In the genomic region with DNA sequence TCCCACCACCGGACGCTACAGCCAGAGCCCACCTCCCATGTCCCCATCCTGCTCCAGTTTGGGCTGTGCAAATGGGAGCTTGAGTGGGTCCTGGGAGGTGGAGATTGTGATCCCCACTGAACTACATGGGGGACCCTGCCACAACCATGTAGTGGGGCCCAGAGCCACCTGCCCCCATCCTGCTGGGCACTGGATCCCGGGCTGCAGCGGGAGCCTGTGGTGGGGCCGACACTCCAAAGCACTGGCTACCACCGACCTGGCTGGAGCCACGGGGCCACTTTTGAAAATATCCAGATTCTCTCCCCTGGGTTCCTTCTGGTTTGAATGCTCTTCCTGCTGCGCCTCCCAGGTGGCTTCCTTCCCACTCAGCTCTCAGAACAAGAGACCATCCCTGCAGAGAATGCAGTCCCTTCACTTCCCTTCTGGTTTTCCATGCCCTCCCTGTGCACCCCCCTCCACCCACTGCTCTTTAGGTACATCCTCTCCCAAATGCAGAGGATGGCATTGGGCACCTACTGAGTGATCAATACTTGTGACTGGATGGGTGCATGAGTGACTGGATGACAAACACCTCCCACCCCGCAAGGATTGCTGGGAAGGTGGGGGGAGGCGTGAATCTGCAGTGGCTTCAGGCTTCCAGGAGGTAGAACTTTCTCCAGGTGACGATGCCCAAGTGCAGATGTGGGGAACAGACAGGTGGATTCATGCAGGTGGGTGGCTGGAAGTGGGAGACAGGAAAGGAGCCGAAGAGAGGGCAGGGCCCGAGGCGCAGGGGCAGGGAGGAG, we compare ENCODE assay signal across 9 cellular contexts. TPM values are rescaled to one million over a fixed set of nuclear protein-coding genes. Genes with fewer than 3 reads are reported as not detected.
DNase-seq lines count a peak whose midpoint lies in the region; ATAC-seq, FAIRE-seq and TF ChIP-seq lines count a peak whose summit lies in the region.
"Had no signal": no experiment of that assay in that cellular context is flagged by ENCODE, and none has a peak within 500 bp of the region (broad histone marks: within the 10 kb centered on the region; RNA-seq: fewer than 3 reads in every experiment).

No MANE protein-coding gene starts in this region.

- no peaks in the 10 kb centered on the region for H3K79me1 ChIP-seq in mesenchymal stem cell (replicated peaks; ENCODE audit: low read length, poor library complexity, severe bottlenecking)

- no peak for FAIRE-seq in A549 (lab: Jason Lieb, UNC)

- H3K27me3 ChIP-seq in HAP-1 (ENCODE audit: low read depth): no peaks in the 10 kb centered on the region
- no peaks in the 10 kb centered on the region for H3K27me3 ChIP-seq in mesenchymal stem cell (ENCODE audit: control insufficient read depth in 1 of 2, insufficient read depth in 1 of 2, low read length in 2 of 2)
- H3K27me3 ChIP-seq: colonic mucosa had no signal

- H4K91ac ChIP-seq in mesenchymal stem cell (ENCODE audit: low read length): peak overlapping the region; percentile 43

- H3K36me3 ChIP-seq in HAP-1 (replicated peaks) (no peaks in the 10 kb centered on the region), mesenchymal stem cell (ENCODE audit: control insufficient read depth in 1 of 2, insufficient read depth in 2 of 2, low read depth in 1 of 2, low read length in 2 of 2) (peaks cover 0 to under 1% of the 10 kb centered on the region in 2 experiments)
- H3K36me3 ChIP-seq: colonic mucosa had no signal

- CTCF ChIA-PET in A549 (lab: Yijun Ruan, JAX): interaction anchor here (0.9 to 10.7 kb wide), 5 partner anchors 8 to 19 kb away, joined by 4 to 204 read pairs (median 5); no protein-coding TSS in a partner anchor

- no peak overlapping the region for H2BK120ac ChIP-seq in mesenchymal stem cell (ENCODE audit: low read depth, low read length)

- peak overlapping the region in 1 of 2 experiments; percentile 7 for H3K4ac ChIP-seq in mesenchymal stem cell (ENCODE audit: low read depth in 1 of 2, low read length in 2 of 2)

- 83% methylated on average over 11 of the region's 14 CpGs for WGBS in A549 (ENCODE audit: missing lambda C conversion rate)
- 87% methylated on average over 13 of the region's 14 CpGs for WGBS in mesenchymal stem cell

- POLR2A ChIA-PET in A549 (lab: Yijun Ruan, JAX): no interaction called here
- POLR2A ChIA-PET in activated naive CD8-positive, alpha-beta T cell treated with anti-CD3 and anti-CD28 coated beads, Interleukin-2, amount 10 ng/mL, durations not matched to agents 7 days and 5 days (lab: Charles Lee): interaction anchor here (2.5 kb wide), 1 partner anchor 33 kb away, joined by 12 read pairs; the partner anchor contains the start of gene TCIRG1

- H3K36me3 Mint-ChIP-seq in activated naive CD8-positive, alpha-beta T cell treated with anti-CD3 and anti-CD28 coated beads, Interleukin-2, amount 10 ng/mL, durations not matched to agents 7 days and 5 days: peaks cover 10% of the 10 kb centered on the region

- H3K27me3 Mint-ChIP-seq in activated naive CD8-positive, alpha-beta T cell treated with anti-CD3 and anti-CD28 coated beads, Interleukin-2, amount 10 ng/mL, durations not matched to agents 7 days and 5 days: no peaks in the 10 kb centered on the region

- H3K4me1 ChIP-seq in A549: peaks cover 52% of the 10 kb centered on the region
- H3K4me1 ChIP-seq in HAP-1: peaks cover 6% of the 10 kb centered on the region
- peaks cover 26% of the 10 kb centered on the region for H3K4me1 ChIP-seq in mesenchymal stem cell (ENCODE audit: control insufficient read depth, insufficient read depth, low read depth, low read length)

- no peak for TF ChIP-seq CTCF in A549 (IDR thresholded peaks at IDR 0.05)

- DNase-seq in A549 (ENCODE audit: low read depth in 1 of 2, low spot score in 1 of 2) (no peak), HAP-1 (ENCODE audit: low spot score in 2 of 2) (no peak), mesenchymal stem cell (no peak)
- no peak for DNase-seq in activated naive CD8-positive, alpha-beta T cell treated with anti-CD3 and anti-CD28 coated beads, Interleukin-2, amount 10 ng/mL, durations not matched to agents 7 days and 5 days
- no peak for DNase-seq in activated effector memory CD4-positive, alpha-beta T cell treated with anti-CD3 and anti-CD28 coated beads, Interleukin-2, amount 50 U/mL, for 16 hours

- in situ Hi-C loops in HAP-1 (cut with MboI; ENCODE audit: low sequenced_read_pairs): no loop called here

- H3K27ac ChIP-seq in A549 (peak overlapping the region; percentile 91 to 99), mesenchymal stem cell (ENCODE audit: low read length, poor library complexity, severe bottlenecking) (no peak overlapping the region)

- H2AK5ac ChIP-seq in mesenchymal stem cell (ENCODE audit: low read length, severe bottlenecking): peak overlapping the region; percentile 19

- H3K18ac ChIP-seq in mesenchymal stem cell (ENCODE audit: low read depth in 1 of 2, low read length in 2 of 2): peak overlapping the region in 1 of 2 experiments; percentile 71

- peak overlapping the region; percentile 89 for H3K4me3 Mint-ChIP-seq in activated naive CD8-positive, alpha-beta T cell treated with anti-CD3 and anti-CD28 coated beads, Interleukin-2, amount 10 ng/mL, durations not matched to agents 7 days and 5 days

- peak overlapping the region; percentile 97 for H3K4me2 ChIP-seq in A549
- H3K4me2 ChIP-seq in mesenchymal stem cell (ENCODE audit: low read length, poor library complexity, severe bottlenecking): no peak overlapping the region

- H3K14ac ChIP-seq in mesenchymal stem cell (ENCODE audit: low read length in 2 of 2): no peak overlapping the region

- H2AFZ ChIP-seq in mesenchymal stem cell (ENCODE audit: low read depth, low read length): no peak overlapping the region

- no peak overlapping the region for H2BK5ac ChIP-seq in mesenchymal stem cell (ENCODE audit: low read depth, low read length, poor library complexity, severe bottlenecking)

- no peak for TF ChIP-seq POLR2A in A549 (IDR thresholded peaks at IDR 0.05; ENCODE audit: low read length)

- TF ChIP-seq EP300 in A549 (IDR thresholded peaks at IDR 0.05): no peak

- no peak for TF ChIP-seq RAD21 in A549 (conservative IDR thresholded peaks at IDR 0.05 in 1 of 2, IDR thresholded peaks at IDR 0.05 in 1 of 2)

- no peak overlapping the region for H4K8ac ChIP-seq in mesenchymal stem cell (ENCODE audit: low read length)

- peak overlapping the region; percentile 61 for H3K9ac ChIP-seq in mesenchymal stem cell (ENCODE audit: low read length)

- no peaks in the 10 kb centered on the region for H3K9me3 ChIP-seq in A549
- no peaks in the 10 kb centered on the region for H3K9me3 ChIP-seq in HAP-1
- H3K9me3 ChIP-seq in mesenchymal stem cell (ENCODE audit: control insufficient read depth, low read length): no peaks in the 10 kb centered on the region
- H3K9me3 ChIP-seq: colonic mucosa had no signal

- H2BK15ac ChIP-seq in mesenchymal stem cell (ENCODE audit: low read depth, poor library complexity, severe bottlenecking): peak overlapping the region; percentile 62

- H3K23ac ChIP-seq in mesenchymal stem cell (ENCODE audit: low read length in 2 of 2): no peak overlapping the region

- H3K27ac Mint-ChIP-seq in activated naive CD8-positive, alpha-beta T cell treated with anti-CD3 and anti-CD28 coated beads, Interleukin-2, amount 10 ng/mL, durations not matched to agents 7 days and 5 days: peak overlapping the region; percentile 86

- H3K4me3 ChIP-seq in A549 (peak overlapping the region; percentile 97; the same call in 2 of the 3 replicates), HAP-1 (peak overlapping the region; percentile 49), mesenchymal stem cell (ENCODE audit: insufficient read depth in 1 of 2, low read depth in 1 of 2, low read length in 2 of 2) (peak overlapping the region; percentile 17 to 68)

- no peaks in the 10 kb centered on the region for H3K9me3 Mint-ChIP-seq in activated naive CD8-positive, alpha-beta T cell treated with anti-CD3 and anti-CD28 coated beads, Interleukin-2, amount 10 ng/mL, durations not matched to agents 7 days and 5 days

- ATAC-seq in A549 (no peak), HG02642 (IDR thresholded peaks at IDR 0.05; ENCODE audit: poor library complexity, unreplicated experiment) (no peak), GM18868 (IDR thresholded peaks at IDR 0.05; ENCODE audit: unreplicated experiment) (no peak), GM19351 (IDR thresholded peaks at IDR 0.05; ENCODE audit: unreplicated experiment) (no peak)
- ATAC-seq in activated naive CD8-positive, alpha-beta T cell treated with anti-CD3 and anti-CD28 coated beads, Interleukin-2, amount 10 ng/mL, durations not matched to agents 7 days and 5 days (ENCODE audit: low read depth): no peak

- no peak overlapping the region for H2BK12ac ChIP-seq in mesenchymal stem cell (ENCODE audit: low read length in 2 of 2)

- H3K4me1 Mint-ChIP-seq in activated naive CD8-positive, alpha-beta T cell treated with anti-CD3 and anti-CD28 coated beads, Interleukin-2, amount 10 ng/mL, durations not matched to agents 7 days and 5 days: peaks cover 31% of the 10 kb centered on the region

RNA-seq across cellular contexts. Expression of gene UNC93B1, which starts 0.8 kb away (rescaled TPM):
- polyA plus RNA-seq in A549 (2011; rRNA removed): 49.4 and 55.5 TPM in 2 replicates
- polyA plus RNA-seq in A549 (2012; cell fraction: cytosol; rRNA removed): 69.3 and 103 TPM in 2 replicates
- 270 and 373 TPM in 2 replicates for polyA plus RNA-seq in A549 (2012; cell fraction: nucleus; rRNA removed)
- 43.7 to 51.2 TPM (median 47.1 TPM) in 3 replicates for polyA plus RNA-seq in A549 (2017; fragmentation: RNase III; extraction: RNeasy Plus Mini Kit Qiagen cat#74134 plus additional on column Dnase treatment)
- polyA minus RNA-seq in A549 (2011; rRNA and poly(A)+ RNA removed): 103 and 125 TPM in 2 replicates
- 10 to 100 TPM; 35.1 to 42.6 TPM for total RNA-seq in activated naive CD8-positive, alpha-beta T cell treated with anti-CD3 and anti-CD28 coated beads, Interleukin-2, amount 10 ng/mL, durations not matched to agents 7 days and 5 days
- polyA plus RNA-seq in mesenchymal stem cell (2013, experiment 1 of 2): 12.1 TPM
- 11.5 TPM for polyA plus RNA-seq in mesenchymal stem cell (2013, experiment 2 of 2)

RNA-seq across cellular contexts. Expression of gene ALDH3B1, which starts 5.4 kb away (rescaled TPM):
- polyA plus RNA-seq in A549 (2011; rRNA removed) (109 and 130 TPM in 2 replicates), A549 (2017; fragmentation: RNase III; extraction: RNeasy Plus Mini Kit Qiagen cat#74134 plus additional on column Dnase treatment) (93.7 to 104 TPM (median 94.4 TPM) in 3 replicates)
- polyA plus RNA-seq in A549 (2012; cell fraction: cytosol; rRNA removed): 155 and 214 TPM in 2 replicates
- 236 and 305 TPM in 2 replicates for polyA plus RNA-seq in A549 (2012; cell fraction: nucleus; rRNA removed)
- 46.0 and 65.0 TPM in 2 replicates for polyA minus RNA-seq in A549 (2011; rRNA and poly(A)+ RNA removed)
- under 1 TPM; 0.45 to 0.61 TPM for total RNA-seq in activated naive CD8-positive, alpha-beta T cell treated with anti-CD3 and anti-CD28 coated beads, Interleukin-2, amount 10 ng/mL, durations not matched to agents 7 days and 5 days
- polyA plus RNA-seq in mesenchymal stem cell (2013, experiment 1 of 2): 22.4 TPM
- polyA plus RNA-seq in mesenchymal stem cell (2013, experiment 2 of 2): 22.5 TPM

RNA-seq across cellular contexts. Expression of gene NDUFS8, which starts 25.7 kb away (rescaled TPM):
- 71.0 and 73.7 TPM in 2 replicates for polyA plus RNA-seq in A549 (2011; rRNA removed)
- polyA plus RNA-seq in A549 (2012; cell fraction: cytosol; rRNA removed): 361 and 428 TPM in 2 replicates
- polyA plus RNA-seq in A549 (2012; cell fraction: nucleus; rRNA removed): 379 and 494 TPM in 2 replicates
- polyA plus RNA-seq in A549 (2017; fragmentation: RNase III; extraction: RNeasy Plus Mini Kit Qiagen cat#74134 plus additional on column Dnase treatment): 283 to 300 TPM (median 298 TPM) in 3 replicates
- polyA minus RNA-seq in A549 (2011; rRNA and poly(A)+ RNA removed): 93.4 and 105 TPM in 2 replicates
- total RNA-seq in activated naive CD8-positive, alpha-beta T cell treated with anti-CD3 and anti-CD28 coated beads, Interleukin-2, amount 10 ng/mL, durations not matched to agents 7 days and 5 days: 100 to 1,000 TPM; 117 to 128 TPM
- polyA plus RNA-seq in mesenchymal stem cell (2013, experiment 1 of 2): 104 TPM
- 106 TPM for polyA plus RNA-seq in mesenchymal stem cell (2013, experiment 2 of 2)

RNA-seq across cellular contexts. Expression of gene TCIRG1, which starts 34.1 kb away (rescaled TPM):
- polyA plus RNA-seq in A549 (2011; rRNA removed): 36.3 and 49.4 TPM in 2 replicates
- 99.5 and 132 TPM in 2 replicates for polyA plus RNA-seq in A549 (2012; cell fraction: cytosol; rRNA removed)
- 1,336 and 1,871 TPM in 2 replicates for polyA plus RNA-seq in A549 (2012; cell fraction: nucleus; rRNA removed)
- 94.9 to 120 TPM (median 115 TPM) in 3 replicates for polyA plus RNA-seq in A549 (2017; fragmentation: RNase III; extraction: RNeasy Plus Mini Kit Qiagen cat#74134 plus additional on column Dnase treatment)
- polyA minus RNA-seq in A549 (2011; rRNA and poly(A)+ RNA removed): 33.0 and 50.4 TPM in 2 replicates
- 100 to 1,000 TPM; 297 to 308 TPM for total RNA-seq in activated naive CD8-positive, alpha-beta T cell treated with anti-CD3 and anti-CD28 coated beads, Interleukin-2, amount 10 ng/mL, durations not matched to agents 7 days and 5 days
- 84.2 TPM for polyA plus RNA-seq in mesenchymal stem cell (2013, experiment 1 of 2)
- polyA plus RNA-seq in mesenchymal stem cell (2013, experiment 2 of 2): 79.4 TPM

Comparison
In these comparisons a context has a peak if more than half of its experiments do, and no peak if none do; other contexts are left out.
1. H3K4me3 ChIP-seq: peak in every context shown above with its lines; median percentile 97 in A549; 49 in HAP-1; 42 in mesenchymal stem cell.